8 cellular contexts compared by ENCODE assay signal in genomic region chr16:80527297-80527696, GRCh38. TPM values are rescaled to one million over a fixed set of nuclear protein-coding genes. Genes with fewer than 3 reads are reported as not detected.
DNase-seq lines count a peak whose midpoint lies in the region; ATAC-seq and TF ChIP-seq lines count a peak whose summit lies in the region.

No MANE protein-coding gene starts in this region.

- no peaks in the 10 kb centered on the region for H3K9me3 ChIP-seq in NT2/D1 (ENCODE audit: insufficient read depth, low read length)
- no peaks in the 10 kb centered on the region for H3K9me3 ChIP-seq in right lobe of liver
- H3K9me3 ChIP-seq in tibial nerve, result no peaks in the 10 kb centered on the region

- TF ChIP-seq POLR2A in right lobe of liver (IDR thresholded peaks at IDR 0.05) (no peak), tibial nerve (IDR thresholded peaks at IDR 0.05) (no peak)

- no peaks in the 10 kb centered on the region for H3K4me1 Mint-ChIP-seq in Calu3 (ENCODE audit: low read depth, unreplicated experiment)
- no peaks in the 10 kb centered on the region for H3K4me1 Mint-ChIP-seq in activated naive CD4-positive, alpha-beta T cell treated with anti-CD3 and anti-CD28 coated beads for 36 hours (ENCODE audit: low read depth)
- no peaks in the 10 kb centered on the region for H3K4me1 Mint-ChIP-seq in immature natural killer cell

- CTCF ChIA-PET in Calu3 (lab: Charles Lee), result interaction anchor here (1.4 kb wide), 1 partner anchor 10 kb away, joined by 7 read pairs; no protein-coding TSS in a partner anchor
- CTCF ChIA-PET in activated naive CD4-positive, alpha-beta T cell treated with anti-CD3 and anti-CD28 coated beads for 36 hours (lab: Charles Lee), result interaction anchor here (0.6 to 4.1 kb wide), 50 partner anchors 8 to 1244 kb away, joined by 3 to 65 read pairs (median 4); no protein-coding TSS in a partner anchor

- peak; percentile 68 for ATAC-seq in GM21529 (IDR thresholded peaks at IDR 0.05; ENCODE audit: unreplicated experiment)
- peak in 3 of 4 donors; percentile 22 to 65 (median 64) for ATAC-seq in right lobe of liver
- ATAC-seq in HG03097 (IDR thresholded peaks at IDR 0.05; ENCODE audit: low FRiP score, unreplicated experiment), result no peak

- TF ChIP-seq EP300 in tibial nerve (IDR thresholded peaks at IDR 0.05), result no peak

- no peaks in the 10 kb centered on the region for H3K27me3 ChIP-seq in NT2/D1 (ENCODE audit: insufficient read depth, insufficient read length)
- no peaks in the 10 kb centered on the region for H3K27me3 ChIP-seq in right lobe of liver
- no peaks in the 10 kb centered on the region for H3K27me3 ChIP-seq in tibial nerve

- H3K4me1 ChIP-seq in NT2/D1 (ENCODE audit: insufficient read depth, insufficient read length), result no peaks in the 10 kb centered on the region
- H3K4me1 ChIP-seq in right lobe of liver, result no peaks in the 10 kb centered on the region
- H3K4me1 ChIP-seq in tibial nerve, result peaks cover 0 to 3% (median 0%) of the 10 kb centered on the region in 4 donors

- H3K36me3 Mint-ChIP-seq in Calu3 (ENCODE audit: insufficient read depth, unreplicated experiment) (no peaks in the 10 kb centered on the region), immature natural killer cell (no peaks in the 10 kb centered on the region)
- H3K36me3 Mint-ChIP-seq in activated naive CD4-positive, alpha-beta T cell treated with anti-CD3 and anti-CD28 coated beads for 36 hours (ENCODE audit: low read depth), result no peaks in the 10 kb centered on the region

- WGBS in right lobe of liver (ENCODE audit: insufficient coverage, low coverage, low lambda C conversion rate, missing lambda C conversion rate), result 33% methylated on average over 4 of the region's 5 CpGs
- 43 to 56% methylated on average over 5 of the region's 5 CpGs for WGBS in tibial nerve, 2 donors

- DNase-seq in Calu3, result peak; percentile 26
- DNase-seq in NT2/D1 (ENCODE audit: low read depth, low spot score), result peak; percentile 43
- DNase-seq in activated naive CD4-positive, alpha-beta T cell treated with anti-CD3 and anti-CD28 coated beads for 36 hours, result peak; percentile 81
- DNase-seq in right lobe of liver, result no peak
- DNase-seq in tibial nerve (ENCODE audit: low spot score in 2 of 2), result no peak
- DNase-seq in immature natural killer cell, result no peak

- H3K27ac ChIP-seq in right lobe of liver, result no peak overlapping the region
- no peak overlapping the region for H3K27ac ChIP-seq in tibial nerve

- H3K4me3 ChIP-seq in NT2/D1 (ENCODE audit: insufficient read length, low read depth), result no peak overlapping the region
- H3K4me3 ChIP-seq in right lobe of liver, result no peak overlapping the region
- no peak overlapping the region for H3K4me3 ChIP-seq in tibial nerve

- intact Hi-C loops in Calu3 (cut with micrococcal nuclease; ENCODE audit: unreplicated experiment), result loop anchor here (1.0 to 10.0 kb wide), 3 partner anchors 297 to 522 kb away; no protein-coding TSS in a partner anchor
- intact Hi-C loops in activated naive CD4-positive, alpha-beta T cell treated with anti-CD3 and anti-CD28 coated beads for 36 hours (cut with micrococcal nuclease), result loop anchor here (1.0 to 10.0 kb wide), 7 partner anchors 162 to 1208 kb away; no protein-coding TSS in a partner anchor
- intact Hi-C loops in right lobe of liver (cut with DNase I), result no loop called here

- no peaks in the 10 kb centered on the region for H3K36me3 ChIP-seq in NT2/D1 (ENCODE audit: insufficient read depth, insufficient read length, low read length)
- H3K36me3 ChIP-seq in right lobe of liver, result no peaks in the 10 kb centered on the region
- no peaks in the 10 kb centered on the region for H3K36me3 ChIP-seq in tibial nerve

- no peak for TF ChIP-seq CTCF in Calu3 (IDR thresholded peaks at IDR 0.05; ENCODE audit: unreplicated experiment)
- peak in 3 of 4 donors; percentile 32 to 38 (median 32) for TF ChIP-seq CTCF in right lobe of liver (IDR thresholded peaks at IDR 0.05)
- TF ChIP-seq CTCF in tibial nerve (IDR thresholded peaks at IDR 0.05), result no peak

- no peaks in the 10 kb centered on the region for H3K27me3 Mint-ChIP-seq in Calu3 (ENCODE audit: unreplicated experiment)
- H3K27me3 Mint-ChIP-seq in activated naive CD4-positive, alpha-beta T cell treated with anti-CD3 and anti-CD28 coated beads for 36 hours (ENCODE audit: low read depth), result no peaks in the 10 kb centered on the region
- H3K27me3 Mint-ChIP-seq in immature natural killer cell (ENCODE audit: low read depth in 3 of 3), result peaks cover 0 to 8% (median 3%) of the 10 kb centered on the region in 3 donors

- no peak overlapping the region for H3K4me3 Mint-ChIP-seq in Calu3 (ENCODE audit: low read depth, unreplicated experiment)
- H3K4me3 Mint-ChIP-seq in activated naive CD4-positive, alpha-beta T cell treated with anti-CD3 and anti-CD28 coated beads for 36 hours, result no peak overlapping the region
- H3K4me3 Mint-ChIP-seq in immature natural killer cell, result no peak overlapping the region

- no TSS peak for BruUV-seq in Calu3 (replicated peaks; lab: Mats Ljungman, UMichigan)

- H3K9me3 Mint-ChIP-seq in Calu3 (ENCODE audit: low read depth, unreplicated experiment) (no peaks in the 10 kb centered on the region), immature natural killer cell (no peaks in the 10 kb centered on the region)
- H3K9me3 Mint-ChIP-seq in activated naive CD4-positive, alpha-beta T cell treated with anti-CD3 and anti-CD28 coated beads for 36 hours, result no peaks in the 10 kb centered on the region

- no peak overlapping the region for H3K27ac Mint-ChIP-seq in Calu3 (ENCODE audit: unreplicated experiment)
- no peak overlapping the region for H3K27ac Mint-ChIP-seq in activated naive CD4-positive, alpha-beta T cell treated with anti-CD3 and anti-CD28 coated beads for 36 hours
- H3K27ac Mint-ChIP-seq in immature natural killer cell, result no peak overlapping the region

- H3K9ac ChIP-seq in NT2/D1 (ENCODE audit: insufficient read length, low read depth), result no peak overlapping the region

RNA-seq across cellular contexts. Expression of gene DYNLRB2, which starts 13.5 kb away (rescaled TPM):
- total RNA-seq in Calu3 (2022), result not detected in 2 replicates
- total RNA-seq in activated naive CD4-positive, alpha-beta T cell treated with anti-CD3 and anti-CD28 coated beads for 36 hours, result not detected
- total RNA-seq in right lobe of liver, result under 1 TPM in 2 of 6 experiments, not detected in 4; 0.47 to 0.64 TPM
- total RNA-seq in tibial nerve, result 1 to 10 TPM in 1 of 4 donors, under 1 TPM in 1, not detected in 2; 0.39 to 5.0 TPM
- polyA plus RNA-seq in immature natural killer cell, result 1 to 10 TPM in 1 of 3 donors, under 1 TPM in 1, not detected in 1; 0.81 to 1.1 TPM

Comparison
In these comparisons a context has a peak if more than half of its experiments do, and no peak if none do; other contexts are left out.
1. DNase-seq: peak in Calu3 (single experiment), NT2/D1 (single experiment) and activated naive CD4-positive, alpha-beta T cell treated with anti-CD3 and anti-CD28 coated beads for 36 hours (single experiment); none in right lobe of liver (0 of 3), tibial nerve (0 of 2) and immature natural killer cell (0 of 3).
2. CTCF ChIP-seq: peak in right lobe of liver (3 of 4); none in Calu3 (single experiment) and tibial nerve (0 of 5).
3. intact Hi-C loops: an anchor here in Calu3 (1.0 to 10.0 kb wide) and activated naive CD4-positive, alpha-beta T cell treated with anti-CD3 and anti-CD28 coated beads for 36 hours (1.0 to 10.0 kb wide); none called in right lobe of liver.